Comparison of ENCODE assay signal across 16 cellular contexts in the genomic region with DNA sequence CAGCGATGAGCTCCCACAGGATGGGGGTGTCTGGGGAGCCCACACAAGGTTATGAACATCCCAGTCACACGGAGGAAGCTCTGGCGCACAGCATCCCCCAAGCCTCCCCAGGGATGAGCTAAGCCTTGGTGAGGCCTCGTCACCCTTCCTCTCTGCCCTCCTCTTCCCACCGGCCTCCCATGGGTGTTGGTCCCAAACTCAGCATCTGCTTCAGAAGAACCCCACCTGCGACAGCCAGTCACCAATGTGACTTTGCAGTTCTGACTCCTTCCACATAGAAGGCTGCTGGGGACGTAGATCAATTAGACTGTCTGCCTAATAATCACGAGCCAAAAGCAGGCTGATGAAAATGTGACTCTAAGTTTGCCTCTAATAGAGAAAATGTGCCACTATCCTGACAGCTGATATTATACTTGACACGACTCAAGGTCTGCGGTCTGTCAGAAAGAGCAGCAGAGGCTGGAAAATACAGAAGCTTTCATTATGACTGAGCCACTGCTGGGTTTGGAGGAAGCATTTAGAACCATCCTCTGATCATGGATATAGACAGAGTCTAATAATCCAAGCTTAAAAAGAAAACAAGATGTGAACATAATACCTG.
DNase-seq lines count a peak whose midpoint lies in the region; ATAC-seq and TF ChIP-seq lines count a peak whose summit lies in the region.
"Had no signal": no experiment of that assay in that cellular context is flagged by ENCODE, and none has a peak within 500 bp of the region (broad histone marks: within the 10 kb centered on the region; RNA-seq: fewer than 3 reads in every experiment).

No MANE protein-coding gene starts in this region.

- TF ChIP-seq CTCF in KMS-11 (conservative IDR thresholded peaks at IDR 0.05; ENCODE audit: low read depth, low read length): no peak
- no peak for TF ChIP-seq CTCF in progenitor cell of endocrine pancreas (IDR thresholded peaks at IDR 0.05; ENCODE audit: unreplicated experiment)
- TF ChIP-seq CTCF in WTC11 (IDR thresholded peaks at IDR 0.05): no peak

- H3K4me2 ChIP-seq in KMS-11: no peak overlapping the region
- H3K4me2 ChIP-seq: PC-9 had no signal

- H3K4me3 Mint-ChIP-seq in stimulated activated effector memory CD8-positive, alpha-beta T cell treated with anti-CD3 and anti-CD28 coated beads, Interleukin-12 subunit alpha, Interleukin-12 subunit beta, amount 100 ng/mL, for 72 hours: no peak overlapping the region
- no peak overlapping the region for H3K4me3 Mint-ChIP-seq in progenitor cell of endocrine pancreas (ENCODE audit: low read depth)
- H3K4me3 Mint-ChIP-seq in WTC11: no peak overlapping the region
- H3K4me3 Mint-ChIP-seq: CD14-positive monocyte, T-cell had no signal

- no peaks in the 10 kb centered on the region for H3K79me2 ChIP-seq in KMS-11 (ENCODE audit: insufficient read depth, low read depth)

- no peaks in the 10 kb centered on the region for H3K9me3 ChIP-seq in SJCRH30 (replicated peaks)
- H3K9me3 ChIP-seq: Caco-2 had no signal

- H3K4me1 ChIP-seq in KMS-11 (ENCODE audit: low read depth, poor library complexity, severe bottlenecking) (peaks cover 51% of the 10 kb centered on the region), SJCRH30 (no peaks in the 10 kb centered on the region)
- H3K4me1 ChIP-seq: Caco-2 had no signal

- no peaks in the 10 kb centered on the region for H3K36me3 ChIP-seq in KMS-11 (ENCODE audit: insufficient read depth)
- H3K36me3 ChIP-seq in SJCRH30: no peaks in the 10 kb centered on the region

- H3K27ac ChIP-seq in KMS-11 (peak overlapping the region; percentile 5; the same call in 1 of the 2 replicates), SJCRH30 (no peak overlapping the region)
- H3K27ac ChIP-seq: HL-60, PC-9 had no signal

- H3K27me3 Mint-ChIP-seq in progenitor cell of endocrine pancreas (peaks cover 23% of the 10 kb centered on the region), WTC11 (ENCODE audit: low read depth) (peaks cover 4% of the 10 kb centered on the region; the same call in 1 of the 2 replicates)

- H3K36me3 Mint-ChIP-seq in stimulated activated effector memory CD8-positive, alpha-beta T cell treated with anti-CD3 and anti-CD28 coated beads, Interleukin-12 subunit alpha, Interleukin-12 subunit beta, amount 100 ng/mL, for 72 hours: no peaks in the 10 kb centered on the region
- H3K36me3 Mint-ChIP-seq in progenitor cell of endocrine pancreas (ENCODE audit: insufficient read depth): no peaks in the 10 kb centered on the region
- no peaks in the 10 kb centered on the region for H3K36me3 Mint-ChIP-seq in WTC11
- H3K36me3 Mint-ChIP-seq: CD14-positive monocyte, T-cell had no signal

- peak in 1 of 2 donors; percentile 41 for DNase-seq in stimulated activated effector memory CD8-positive, alpha-beta T cell treated with anti-CD3 and anti-CD28 coated beads, Interleukin-12 subunit alpha, Interleukin-12 subunit beta, amount 100 ng/mL, for 72 hours (ENCODE audit: low spot score in 2 of 2)
- DNase-seq in progenitor cell of endocrine pancreas (ENCODE audit: low spot score, unreplicated experiment) (no peak), SJCRH30 (no peak), WTC11 (ENCODE audit: low spot score) (no peak)
- DNase-seq: Caco-2, H7, NCI-H1048, NCI-H2107, PC-9, T-cell had no signal

- peak overlapping the region; percentile 44 for H3K27ac Mint-ChIP-seq in stimulated activated effector memory CD8-positive, alpha-beta T cell treated with anti-CD3 and anti-CD28 coated beads, Interleukin-12 subunit alpha, Interleukin-12 subunit beta, amount 100 ng/mL, for 72 hours
- no peak overlapping the region for H3K27ac Mint-ChIP-seq in progenitor cell of endocrine pancreas
- no peak overlapping the region for H3K27ac Mint-ChIP-seq in WTC11
- H3K27ac Mint-ChIP-seq: CD14-positive monocyte, T-cell had no signal

- H3K9me3 Mint-ChIP-seq in stimulated activated effector memory CD8-positive, alpha-beta T cell treated with anti-CD3 and anti-CD28 coated beads, Interleukin-12 subunit alpha, Interleukin-12 subunit beta, amount 100 ng/mL, for 72 hours: peaks cover 4% of the 10 kb centered on the region
- no peaks in the 10 kb centered on the region for H3K9me3 Mint-ChIP-seq in progenitor cell of endocrine pancreas (ENCODE audit: low read depth)
- H3K9me3 Mint-ChIP-seq in WTC11: peaks cover 20% of the 10 kb centered on the region
- H3K9me3 Mint-ChIP-seq: T-cell had no signal

- no peaks in the 10 kb centered on the region for H4K20me1 ChIP-seq in KMS-11 (ENCODE audit: insufficient read depth)

- H3K9ac ChIP-seq in KMS-11: no peak overlapping the region

- H3K27me3 ChIP-seq in KMS-11 (ENCODE audit: insufficient read depth, low read depth) (no peaks in the 10 kb centered on the region), SJCRH30 (no peaks in the 10 kb centered on the region)

- H3K4me3 ChIP-seq in KMS-11 (IDR thresholded peaks at IDR 0.05; ENCODE audit: insufficient read depth, low read depth, low read length) (no peak overlapping the region), SJCRH30 (no peak overlapping the region)
- H3K4me3 ChIP-seq: K562, PC-9 had no signal

- H3K4me1 Mint-ChIP-seq in stimulated activated effector memory CD8-positive, alpha-beta T cell treated with anti-CD3 and anti-CD28 coated beads, Interleukin-12 subunit alpha, Interleukin-12 subunit beta, amount 100 ng/mL, for 72 hours: peaks cover 23% of the 10 kb centered on the region
- H3K4me1 Mint-ChIP-seq in progenitor cell of endocrine pancreas (ENCODE audit: low read depth) (no peaks in the 10 kb centered on the region), WTC11 (0 out of 2 replicates have a peak, but pooled peaks cover 3% of the 10 kb centered on the region)
- H3K4me1 Mint-ChIP-seq: CD14-positive monocyte had no signal

- ATAC-seq in GM18867 (IDR thresholded peaks at IDR 0.05; ENCODE audit: unreplicated experiment): peak; percentile 26
- ATAC-seq in GM21529 (IDR thresholded peaks at IDR 0.05; ENCODE audit: unreplicated experiment): peak; percentile 39
- peak; percentile 42 for ATAC-seq in stimulated activated effector memory CD8-positive, alpha-beta T cell treated with anti-CD3 and anti-CD28 coated beads, Interleukin-12 subunit alpha, Interleukin-12 subunit beta, amount 100 ng/mL, for 72 hours
- ATAC-seq in WTC11: no peak
- ATAC-seq: K562, T-cell had no signal

- POLR2A ChIA-PET in WTC11 (lab: Charles Lee): no interaction called here

- H2AFZ ChIP-seq in KMS-11 (ENCODE audit: low read depth): no peak overlapping the region
- H2AFZ ChIP-seq: PC-9 had no signal

- CTCF ChIA-PET in WTC11 (lab: Charles Lee): no interaction called here

TF ChIP-seq in WTC11, 78 proteins besides CTCF, POLR2A, EP300 and RAD21 (continues in another document):
- TF ChIP-seq SMAD4 (CRISPR knock-in tag; IDR thresholded peaks at IDR 0.05) (no peak), HMGXB4 (CRISPR knock-in tag; IDR thresholded peaks at IDR 0.05) (no peak), ZNF232 (CRISPR knock-in tag; IDR thresholded peaks at IDR 0.05) (no peak), ZNF219 (CRISPR knock-in tag; IDR thresholded peaks at IDR 0.05; ENCODE audit: borderline replicate concordance) (no peak), NR2C2 (CRISPR knock-in tag; IDR thresholded peaks at IDR 0.05) (no peak), ZNF671 (CRISPR knock-in tag; IDR thresholded peaks at IDR 0.05) (no peak), TCF7 (CRISPR knock-in tag; IDR thresholded peaks at IDR 0.05; ENCODE audit: low read depth) (no peak), MXD4 (CRISPR knock-in tag; IDR thresholded peaks at IDR 0.05; ENCODE audit: borderline replicate concordance) (no peak), MYBL2 (CRISPR knock-in tag; IDR thresholded peaks at IDR 0.05) (no peak)
- TF ChIP-seq, protein P1, sequence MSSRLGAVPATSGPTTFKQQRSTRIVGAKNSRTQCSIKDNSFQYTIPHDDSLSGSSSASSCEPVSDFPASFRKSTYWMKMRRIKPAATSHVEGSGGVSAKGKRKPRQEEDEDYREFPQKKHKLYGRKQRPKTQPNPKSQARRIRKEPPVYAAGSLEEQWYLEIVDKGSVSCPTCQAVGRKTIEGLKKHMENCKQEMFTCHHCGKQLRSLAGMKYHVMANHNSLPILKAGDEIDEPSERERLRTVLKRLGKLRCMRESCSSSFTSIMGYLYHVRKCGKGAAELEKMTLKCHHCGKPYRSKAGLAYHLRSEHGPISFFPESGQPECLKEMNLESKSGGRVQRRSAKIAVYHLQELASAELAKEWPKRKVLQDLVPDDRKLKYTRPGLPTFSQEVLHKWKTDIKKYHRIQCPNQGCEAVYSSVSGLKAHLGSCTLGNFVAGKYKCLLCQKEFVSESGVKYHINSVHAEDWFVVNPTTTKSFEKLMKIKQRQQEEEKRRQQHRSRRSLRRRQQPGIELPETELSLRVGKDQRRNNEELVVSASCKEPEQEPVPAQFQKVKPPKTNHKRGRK (CRISPR knock-in tag; IDR thresholded peaks at IDR 0.05; ENCODE audit: borderline replicate concordance): no peak
- TF ChIP-seq, protein P2, sequence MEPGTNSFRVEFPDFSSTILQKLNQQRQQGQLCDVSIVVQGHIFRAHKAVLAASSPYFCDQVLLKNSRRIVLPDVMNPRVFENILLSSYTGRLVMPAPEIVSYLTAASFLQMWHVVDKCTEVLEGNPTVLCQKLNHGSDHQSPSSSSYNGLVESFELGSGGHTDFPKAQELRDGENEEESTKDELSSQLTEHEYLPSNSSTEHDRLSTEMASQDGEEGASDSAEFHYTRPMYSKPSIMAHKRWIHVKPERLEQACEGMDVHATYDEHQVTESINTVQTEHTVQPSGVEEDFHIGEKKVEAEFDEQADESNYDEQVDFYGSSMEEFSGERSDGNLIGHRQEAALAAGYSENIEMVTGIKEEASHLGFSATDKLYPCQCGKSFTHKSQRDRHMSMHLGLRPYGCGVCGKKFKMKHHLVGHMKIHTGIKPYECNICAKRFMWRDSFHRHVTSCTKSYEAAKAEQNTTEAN (CRISPR knock-in tag; IDR thresholded peaks at IDR 0.05): no peak
